Comparison of ENCODE assay signal across 37 cellular contexts in the genomic region with DNA sequence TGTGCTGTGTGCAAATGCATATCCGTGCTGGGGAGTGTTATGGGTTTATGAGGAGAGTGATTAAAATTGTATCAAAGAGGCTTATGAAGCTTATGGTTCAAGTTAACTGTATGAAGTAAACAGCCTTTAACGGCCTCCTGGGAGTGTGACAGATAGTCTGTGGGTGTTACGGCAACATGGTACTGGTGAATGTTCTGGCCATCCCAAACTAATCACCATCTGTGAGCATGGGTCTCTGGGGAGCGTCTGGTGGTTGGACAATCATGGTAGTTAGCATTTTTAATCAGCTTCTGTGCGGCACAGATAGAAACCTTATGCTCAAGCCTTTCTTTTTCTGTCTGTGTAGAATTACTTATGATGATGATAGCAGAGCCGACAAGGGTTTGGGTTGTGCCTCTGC.
DNase-seq lines count a peak whose midpoint lies in the region; ATAC-seq, FAIRE-seq and TF ChIP-seq lines count a peak whose summit lies in the region.
"Had no signal": no experiment of that assay in that cellular context is flagged by ENCODE, and none has a peak within 500 bp of the region (broad histone marks: within the 10 kb centered on the region; RNA-seq: fewer than 3 reads in every experiment).

No MANE protein-coding gene starts in this region.

- peak overlapping the region in 1 of 5 experiments; percentile 7 for H3K4me3 Mint-ChIP-seq in brain
- H3K4me3 Mint-ChIP-seq: activated CD4-positive, alpha-beta T cell treated with anti-CD3 and anti-CD28 coated beads, Interleukin-2, amount 10 ng/mL, durations not matched to agents 24 days and 14 days; CD8-positive, alpha-beta T cell; naive thymus-derived CD4-positive, alpha-beta T cell; WTC11 had no signal

- H3K27me3 ChIP-seq in small intestine (ENCODE audit: control insufficient read depth in 2 of 2, insufficient read depth in 2 of 2, low read length in 2 of 2), result no peaks in the 10 kb centered on the region
- H3K27me3 ChIP-seq: breast epithelium, dorsolateral prefrontal cortex, esophagus squamous epithelium, gastroesophageal sphincter, MG63, Peyer's patch, tibial nerve had no signal

- no peaks in the 10 kb centered on the region for H3K4me1 ChIP-seq in small intestine (ENCODE audit: control insufficient read depth in 2 of 2, insufficient read depth in 1 of 2, low read depth in 1 of 2, low read length in 1 of 2)
- H3K4me1 ChIP-seq: breast epithelium, esophagus squamous epithelium, gastroesophageal sphincter, Peyer's patch, psoas muscle had no signal

- no peak for ATAC-seq in GM21529 (IDR thresholded peaks at IDR 0.05; ENCODE audit: unreplicated experiment)
- ATAC-seq: activated naive CD4-positive, alpha-beta T cell treated with anti-CD3 and anti-CD28 coated beads, Interleukin-2, amount 50 U/mL, for 72 hours; CD8-positive, alpha-beta T cell; gastroesophageal sphincter; GM12878; naive thymus-derived CD4-positive, alpha-beta T cell; psoas muscle; WTC11 had no signal

- no peaks in the 10 kb centered on the region for H3K36me3 ChIP-seq in small intestine (ENCODE audit: control insufficient read depth in 2 of 2, insufficient read depth in 2 of 2, low read length in 2 of 2)
- H3K36me3 ChIP-seq: breast epithelium, esophagus squamous epithelium, gastroesophageal sphincter, MG63, Peyer's patch, tibial nerve had no signal

- no peak for FAIRE-seq in small intestine (lab: Jason Lieb, UNC)
- FAIRE-seq: GM12878 had no signal

- H3K4me1 Mint-ChIP-seq in brain, result peaks cover 58% of the 10 kb centered on the region
- H3K4me1 Mint-ChIP-seq: activated CD4-positive, alpha-beta T cell treated with anti-CD3 and anti-CD28 coated beads, Interleukin-2, amount 10 ng/mL, durations not matched to agents 24 days and 14 days; naive thymus-derived CD4-positive, alpha-beta T cell; WTC11 had no signal

- H3K27me3 Mint-ChIP-seq in brain, result peaks cover 4% of the 10 kb centered on the region
- H3K27me3 Mint-ChIP-seq: activated CD4-positive, alpha-beta T cell treated with anti-CD3 and anti-CD28 coated beads, Interleukin-2, amount 10 ng/mL, durations not matched to agents 24 days and 14 days had no signal

- DNase-seq in NCI-H1092 treated with DMSO at 0.1 percent for 48 hours (lab: John Stamatoyannopoulos, UW), result peak; percentile 17
- DNase-seq in NCI-H1092 (lab: John Stamatoyannopoulos, UW), result no peak
- peak; percentile 95 to 99 for DNase-seq in NCI-H524 (lab: John Stamatoyannopoulos, UW)
- DNase-seq in DMS79 treated with DMSO at 0.1 percent for 48 hours (lab: John Stamatoyannopoulos, UW), result no peak
- no peak for DNase-seq in glomerular visceral epithelial cell (ENCODE audit: extremely low spot score)
- no peak for DNase-seq in small intestine
- DNase-seq: activated CD4-positive, alpha-beta T cell treated with anti-CD3 and anti-CD28 coated beads, Interleukin-2, amount 10 ng/mL, durations not matched to agents 24 days and 14 days; activated effector memory CD4-positive, alpha-beta T cell treated with Interleukin-2 at 50 U/mL for 16 hours; activated T-cell treated with anti-CD3 and anti-CD28 coated beads, Interleukin-2, amount 50 U/mL, for 1 hour; CD8-positive, alpha-beta T cell; DMS153; dorsolateral prefrontal cortex; esophagus squamous epithelium; H7; hippocampal formation; KG1; MG63; naive thymus-derived CD4-positive, alpha-beta T cell; NCI-H1417 treated with DMSO at 0.1 percent for 48 hours; NCI-H526 treated with DMSO at 0.1 percent for 48 hours; nucleus accumbens; Peyer's patch; psoas muscle; SHP77 treated with DMSO at 0.1 percent for 48 hours; stimulated activated CD4-positive, alpha-beta T cell treated with anti-CD3 and anti-CD28 coated beads, Interleukin-4, amount 100 ng/mL, for 24 hours; T1000 had no signal

- no peak for TF ChIP-seq CTCF in brain (conservative IDR thresholded peaks at IDR 0.05)

- H3K36me3 Mint-ChIP-seq in brain, result peaks cover 26% of the 10 kb centered on the region
- H3K36me3 Mint-ChIP-seq: activated naive CD4-positive, alpha-beta T cell treated with anti-CD3 and anti-CD28 coated beads, Interleukin-2, amount 50 U/mL, for 72 hours; CD8-positive, alpha-beta T cell; WTC11 had no signal

- H3K4me3 ChIP-seq in small intestine (ENCODE audit: low read depth in 1 of 2, low read length in 2 of 2), result no peak overlapping the region
- H3K4me3 ChIP-seq: breast epithelium, dorsolateral prefrontal cortex, esophagus squamous epithelium, gastroesophageal sphincter, GM12878, lung, MG63, Peyer's patch, psoas muscle, tibial nerve had no signal

- H3K27ac ChIP-seq in small intestine (ENCODE audit: low read depth in 1 of 2, low read length in 1 of 2), result no peak overlapping the region
- H3K27ac ChIP-seq: 22Rv1, breast epithelium, dorsolateral prefrontal cortex, esophagus squamous epithelium, gastroesophageal sphincter, HL-60, Peyer's patch, psoas muscle, tibial nerve had no signal

- H3K27ac Mint-ChIP-seq in brain, result peak overlapping the region; percentile 4 to 83 (median 42)
- H3K27ac Mint-ChIP-seq: activated CD4-positive, alpha-beta T cell treated with anti-CD3 and anti-CD28 coated beads, Interleukin-2, amount 10 ng/mL, durations not matched to agents 24 days and 14 days; activated naive CD4-positive, alpha-beta T cell treated with anti-CD3 and anti-CD28 coated beads, Interleukin-2, amount 50 U/mL, for 72 hours; CD8-positive, alpha-beta T cell; WTC11 had no signal

- H3K9me3 Mint-ChIP-seq in brain, result peaks cover 0 to 4% (median 0%) of the 10 kb centered on the region in 5 experiments
- H3K9me3 Mint-ChIP-seq: activated CD4-positive, alpha-beta T cell treated with anti-CD3 and anti-CD28 coated beads, Interleukin-2, amount 10 ng/mL, durations not matched to agents 24 days and 14 days; CD8-positive, alpha-beta T cell; WTC11 had no signal

- 79 to 83% (median 82%) methylated on average over 6 of the region's 6 CpGs for WGBS in small intestine, 3 donors

- no peaks in the 10 kb centered on the region for H3K9me3 ChIP-seq in small intestine (ENCODE audit: control insufficient read depth, low read depth)
- H3K9me3 ChIP-seq: breast epithelium, esophagus squamous epithelium, gastroesophageal sphincter, MG63, Peyer's patch, psoas muscle, tibial nerve had no signal

Comparison
In these comparisons a context has a peak if more than half of its experiments do, and no peak if none do; other contexts are left out.
1. DNase-seq: peak in NCI-H1092 treated with DMSO at 0.1 percent for 48 hours (single experiment) and NCI-H524 (2 of 2); none in NCI-H1092 (single experiment), DMS79 treated with DMSO at 0.1 percent for 48 hours (single experiment), glomerular visceral epithelial cell (single experiment) and small intestine (single experiment).